Comparison of ENCODE assay signal across 8 cellular contexts in the genomic region with DNA sequence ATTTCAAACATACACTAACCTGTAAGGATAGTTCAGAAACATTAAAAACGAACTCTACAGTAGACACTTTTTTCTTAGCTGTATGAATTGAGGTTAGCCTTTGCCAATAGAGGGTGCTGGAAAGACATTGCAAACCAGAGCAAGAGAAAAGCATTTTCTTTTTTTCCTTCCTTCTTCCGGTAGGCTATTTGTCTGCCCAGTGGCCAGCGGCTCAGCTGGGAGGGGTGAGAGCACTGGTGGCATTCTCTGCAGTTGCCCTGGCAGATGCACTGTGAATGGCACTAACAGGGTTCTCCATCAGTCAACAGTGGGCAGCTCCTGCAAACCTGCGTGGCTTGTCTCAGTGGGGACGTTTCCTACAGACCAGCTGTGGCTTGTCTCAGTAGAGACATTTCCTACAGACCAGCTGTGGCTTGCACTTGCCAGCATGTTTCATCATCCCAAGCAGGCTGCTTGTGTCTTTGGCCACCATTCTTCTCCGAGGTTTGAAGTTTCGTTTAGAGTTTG.
DNase-seq lines count a peak whose midpoint lies in the region; ATAC-seq and TF ChIP-seq lines count a peak whose summit lies in the region.

No MANE protein-coding gene starts in this region.

- H3K4me1 ChIP-seq in iPS-18a (ENCODE audit: control insufficient read depth, low read depth, low read length): peaks cover 8% of the 10 kb centered on the region

- peak; percentile 62 for ATAC-seq in GM21576 (IDR thresholded peaks at IDR 0.05; ENCODE audit: unreplicated experiment)

- H3K9me3 ChIP-seq in MG63: no peaks in the 10 kb centered on the region
- no peaks in the 10 kb centered on the region for H3K9me3 ChIP-seq in iPS-18a (ENCODE audit: control insufficient read depth, low read depth, low read length)

- H3K27me3 ChIP-seq in MG63 (no peaks in the 10 kb centered on the region), iPS-18a (ENCODE audit: control insufficient read depth, insufficient read depth, low read length) (no peaks in the 10 kb centered on the region)

- H3K36me3 ChIP-seq in MG63 (no peaks in the 10 kb centered on the region), iPS-18a (ENCODE audit: control insufficient read depth, low read depth, low read length) (no peaks in the 10 kb centered on the region)

- H3K9ac ChIP-seq in iPS-18a (ENCODE audit: low read length): peak overlapping the region; percentile 13

- DNase-seq in MG63: peak; percentile 77
- DNase-seq in amniotic stem cell (lab: John Stamatoyannopoulos, UW): peak; percentile 10
- DNase-seq in substantia nigra (lab: John Stamatoyannopoulos, UW): peak in 41 of 49 donors; percentile 1 to 53 (median 27)
- no peak for DNase-seq in NCI-H774 (lab: John Stamatoyannopoulos, UW)
- no peak for DNase-seq in GF-D8 (lab: John Stamatoyannopoulos, UW)

- H3K4me3 ChIP-seq in MG63 (peak overlapping the region; percentile 48), iPS-18a (ENCODE audit: low read length) (peak overlapping the region; percentile 29)

- H3K27ac ChIP-seq in C4-2B: no peak overlapping the region
- no peak overlapping the region for H3K27ac ChIP-seq in iPS-18a (ENCODE audit: low read length)
- H3K27ac ChIP-seq in substantia nigra (ENCODE audit: low read depth, low read length, poor library complexity, severe bottlenecking): no peak overlapping the region

- peak; percentile 58 for TF ChIP-seq CTCF in C4-2B (conservative IDR thresholded peaks at IDR 0.05)

Comparison
In these comparisons a context has a peak if more than half of its experiments do, and no peak if none do; other contexts are left out.
1. DNase-seq: peak in MG63 (single experiment), amniotic stem cell (single experiment) and substantia nigra (41 of 49); none in NCI-H774 (single experiment) and GF-D8 (single experiment).